In the genomic region with DNA sequence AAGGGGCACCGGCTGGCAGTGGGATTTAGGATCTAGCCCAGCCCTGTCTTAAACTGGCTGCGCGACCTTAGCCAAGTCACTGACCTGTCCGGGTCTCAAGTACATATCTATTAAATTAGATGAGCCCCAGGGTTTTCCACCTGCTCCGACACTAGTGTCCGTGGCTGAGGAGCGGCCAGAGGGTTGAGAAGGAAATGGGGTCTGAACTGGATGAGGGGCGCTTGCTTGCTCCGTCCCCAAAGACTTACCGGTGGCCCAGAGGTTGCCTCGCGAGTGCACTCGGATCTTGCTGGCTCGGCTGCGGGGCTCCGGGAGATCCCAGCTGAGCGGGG, we compare ENCODE assay signal across 7 cellular contexts. TPM values are rescaled to one million over a fixed set of nuclear protein-coding genes. Genes with fewer than 3 reads are reported as not detected.
A peak's percentile ranks its signal among the peaks of the same experiment; 100 is the strongest.
DNase-seq lines count a peak whose midpoint lies in the region; ATAC-seq and TF ChIP-seq lines count a peak whose summit lies in the region.

No MANE protein-coding gene starts in this region.

- TF ChIP-seq CTCF in HFF-Myc (IDR thresholded peaks at IDR 0.05; ENCODE audit: low read depth, low read length, missing control alignments), result no peak

- no peak for ATAC-seq in activated CD8-positive, alpha-beta T cell treated with anti-CD3 and anti-CD28 coated beads, Interleukin-2, amount 10 ng/mL, durations not matched to agents 7 days and 5 days
- no peak for ATAC-seq in stimulated activated naive CD8-positive, alpha-beta T cell treated with anti-CD3 and anti-CD28 coated beads, Interleukin-15, amount 100 ng/mL, for 72 hours

- POLR2A ChIA-PET in activated CD8-positive, alpha-beta T cell treated with anti-CD3 and anti-CD28 coated beads, Interleukin-2, amount 10 ng/mL, durations not matched to agents 7 days and 5 days (lab: Charles Lee), result interaction anchor here (1.2 kb wide), 1 partner anchor 90 kb away, joined by 3 read pairs; no protein-coding TSS in a partner anchor

- CTCF ChIA-PET in activated CD8-positive, alpha-beta T cell treated with anti-CD3 and anti-CD28 coated beads, Interleukin-2, amount 10 ng/mL, durations not matched to agents 7 days and 5 days (lab: Charles Lee), result interaction anchor here (1.2 to 4.7 kb wide), 3 partner anchors 14 to 94 kb away, joined by 3 to 30 read pairs (median 4); no protein-coding TSS in a partner anchor

- H3K9me3 ChIP-seq in iPS-18c (ENCODE audit: control insufficient read depth, insufficient read depth, low read length), result no peaks in the 10 kb centered on the region

- DNase-seq in HFF-Myc (ENCODE audit: extremely low read depth, low read depth) (no peak), amygdala (lab: John Stamatoyannopoulos, UW) (no peak), NCI-H82 treated with DMSO at 0.1 percent for 48 hours (lab: John Stamatoyannopoulos, UW; ENCODE audit: unreplicated experiment) (no peak)
- DNase-seq in activated CD8-positive, alpha-beta T cell treated with anti-CD3 and anti-CD28 coated beads, Interleukin-2, amount 10 ng/mL, durations not matched to agents 7 days and 5 days, result no peak
- no peak for DNase-seq in stimulated activated naive CD8-positive, alpha-beta T cell treated with anti-CD3 and anti-CD28 coated beads, Interleukin-15, amount 100 ng/mL, for 72 hours
- no peak for DNase-seq in stimulated activated CD8-positive, alpha-beta memory T cell treated with anti-CD3 and anti-CD28 coated beads, Interleukin-4, amount 100 ng/mL, for 48 hours

- peaks cover 13% of the 10 kb centered on the region for H3K36me3 Mint-ChIP-seq in activated CD8-positive, alpha-beta T cell treated with anti-CD3 and anti-CD28 coated beads, Interleukin-2, amount 10 ng/mL, durations not matched to agents 7 days and 5 days (ENCODE audit: low read depth)

- no peaks in the 10 kb centered on the region for H3K27me3 Mint-ChIP-seq in activated CD8-positive, alpha-beta T cell treated with anti-CD3 and anti-CD28 coated beads, Interleukin-2, amount 10 ng/mL, durations not matched to agents 7 days and 5 days (ENCODE audit: low read depth)
- H3K27me3 Mint-ChIP-seq in stimulated activated naive CD8-positive, alpha-beta T cell treated with anti-CD3 and anti-CD28 coated beads, Interleukin-15, amount 100 ng/mL, for 72 hours, result peaks cover 6% of the 10 kb centered on the region

- H3K9me3 Mint-ChIP-seq in activated CD8-positive, alpha-beta T cell treated with anti-CD3 and anti-CD28 coated beads, Interleukin-2, amount 10 ng/mL, durations not matched to agents 7 days and 5 days (ENCODE audit: insufficient read depth), result no peaks in the 10 kb centered on the region
- H3K9me3 Mint-ChIP-seq in stimulated activated naive CD8-positive, alpha-beta T cell treated with anti-CD3 and anti-CD28 coated beads, Interleukin-15, amount 100 ng/mL, for 72 hours, result no peaks in the 10 kb centered on the region

- H3K4me3 ChIP-seq in HFF-Myc (replicated peaks; ENCODE audit: low read depth, low read length) (peak overlapping the region; percentile 51), iPS-18c (ENCODE audit: insufficient read depth, low read depth, low read length) (peak overlapping the region; percentile 47)

- peak overlapping the region; percentile 62 for H3K4me3 Mint-ChIP-seq in activated CD8-positive, alpha-beta T cell treated with anti-CD3 and anti-CD28 coated beads, Interleukin-2, amount 10 ng/mL, durations not matched to agents 7 days and 5 days
- H3K4me3 Mint-ChIP-seq in stimulated activated naive CD8-positive, alpha-beta T cell treated with anti-CD3 and anti-CD28 coated beads, Interleukin-15, amount 100 ng/mL, for 72 hours, result peak overlapping the region; percentile 76 to 83

- peaks cover 45% of the 10 kb centered on the region for H3K4me1 Mint-ChIP-seq in activated CD8-positive, alpha-beta T cell treated with anti-CD3 and anti-CD28 coated beads, Interleukin-2, amount 10 ng/mL, durations not matched to agents 7 days and 5 days (ENCODE audit: low read depth)
- H3K4me1 Mint-ChIP-seq in stimulated activated naive CD8-positive, alpha-beta T cell treated with anti-CD3 and anti-CD28 coated beads, Interleukin-15, amount 100 ng/mL, for 72 hours, result peaks cover 53% of the 10 kb centered on the region

- H3K27ac Mint-ChIP-seq in activated CD8-positive, alpha-beta T cell treated with anti-CD3 and anti-CD28 coated beads, Interleukin-2, amount 10 ng/mL, durations not matched to agents 7 days and 5 days, result peak overlapping the region; percentile 39
- no peak overlapping the region for H3K27ac Mint-ChIP-seq in stimulated activated naive CD8-positive, alpha-beta T cell treated with anti-CD3 and anti-CD28 coated beads, Interleukin-15, amount 100 ng/mL, for 72 hours

RNA-seq across cellular contexts. Expression of a gene that starts 0.3 kb away (rescaled TPM):
- total RNA-seq in activated CD8-positive, alpha-beta T cell treated with anti-CD3 and anti-CD28 coated beads, Interleukin-2, amount 10 ng/mL, durations not matched to agents 7 days and 5 days, result 1 to 10 TPM; 3.3 to 4.1 TPM

RNA-seq across cellular contexts. Expression of a gene that starts 3.6 kb away (rescaled TPM):
- 10 to 100 TPM; 22.1 to 23.8 TPM for total RNA-seq in activated CD8-positive, alpha-beta T cell treated with anti-CD3 and anti-CD28 coated beads, Interleukin-2, amount 10 ng/mL, durations not matched to agents 7 days and 5 days

RNA-seq across cellular contexts. Expression of a gene that starts 56.9 kb away (rescaled TPM):
- 1 to 10 TPM; 6.5 to 6.7 TPM for total RNA-seq in activated CD8-positive, alpha-beta T cell treated with anti-CD3 and anti-CD28 coated beads, Interleukin-2, amount 10 ng/mL, durations not matched to agents 7 days and 5 days

RNA-seq across cellular contexts. Expression of a gene that starts 58.2 kb away (rescaled TPM):
- 100 to 1,000 TPM; 117 to 119 TPM for total RNA-seq in activated CD8-positive, alpha-beta T cell treated with anti-CD3 and anti-CD28 coated beads, Interleukin-2, amount 10 ng/mL, durations not matched to agents 7 days and 5 days
